Comparison of ENCODE assay signal across 1 cellular context in the genomic region with DNA sequence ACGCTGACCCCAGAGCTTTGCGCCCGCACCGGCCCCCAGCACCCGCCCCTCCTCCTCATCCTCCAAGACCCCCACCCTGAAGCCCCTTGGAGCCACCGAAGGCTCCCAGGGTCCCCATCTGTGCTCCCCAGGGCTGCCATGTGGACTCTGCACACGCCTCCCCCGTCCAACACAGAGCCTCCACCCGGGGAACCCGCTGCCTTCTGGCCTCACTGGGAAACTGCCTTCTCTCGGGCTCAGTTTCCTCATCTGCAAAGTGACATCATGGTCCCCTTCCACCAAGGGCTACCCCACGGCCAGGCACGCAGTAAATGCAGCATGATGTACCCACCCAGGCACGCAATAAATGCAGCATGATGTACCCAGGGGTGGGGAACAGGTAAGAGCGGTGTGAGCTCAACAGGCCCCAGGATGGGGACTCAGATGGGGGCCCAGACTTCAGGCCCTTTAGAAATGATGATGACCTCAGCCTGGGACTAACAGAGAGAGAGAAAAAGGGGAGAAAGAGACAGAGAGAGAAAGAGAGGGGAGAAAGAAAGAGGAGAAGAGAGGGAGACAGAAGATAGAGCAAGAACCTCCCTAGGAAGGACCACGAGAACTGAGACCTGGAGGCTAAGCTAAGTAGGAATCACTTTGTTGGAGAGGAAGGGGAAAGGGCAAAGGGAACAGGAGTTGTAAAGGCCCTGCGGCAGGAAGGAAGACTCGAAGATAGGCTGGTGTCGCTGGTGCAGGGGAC.
TF ChIP-seq lines count a peak whose summit lies in the region.

No MANE protein-coding gene starts in this region.

TF ChIP-seq in K562, 482 proteins besides CTCF, POLR2A, EP300 and RAD21 (continued from another document):
- TF ChIP-seq, protein P1, sequence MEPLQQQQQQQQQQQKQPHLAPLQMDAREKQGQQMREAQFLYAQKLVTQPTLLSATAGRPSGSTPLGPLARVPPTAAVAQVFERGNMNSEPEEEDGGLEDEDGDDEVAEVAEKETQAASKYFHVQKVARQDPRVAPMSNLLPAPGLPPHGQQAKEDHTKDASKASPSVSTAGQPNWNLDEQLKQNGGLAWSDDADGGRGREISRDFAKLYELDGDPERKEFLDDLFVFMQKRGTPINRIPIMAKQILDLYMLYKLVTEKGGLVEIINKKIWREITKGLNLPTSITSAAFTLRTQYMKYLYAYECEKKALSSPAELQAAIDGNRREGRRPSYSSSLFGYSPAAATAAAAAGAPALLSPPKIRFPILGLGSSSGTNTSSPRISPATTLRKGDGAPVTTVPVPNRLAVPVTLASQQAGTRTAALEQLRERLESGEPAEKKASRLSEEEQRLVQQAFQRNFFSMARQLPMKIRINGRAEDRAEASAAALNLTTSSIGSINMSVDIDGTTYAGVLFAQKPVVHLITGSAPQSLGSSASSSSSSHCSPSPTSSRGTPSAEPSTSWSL (CRISPR knock-in tag; IDR thresholded peaks at IDR 0.05; ENCODE audit: borderline replicate concordance): 0 out of 2 replicates have a peak, but pooled peaks have one; percentile 14
- TF ChIP-seq MYC (IDR thresholded peaks at IDR 0.05; ENCODE audit: low read depth, low read length): peak; percentile 9; the same call in 1 of the 2 replicates
- no peak for TF ChIP-seq MYC (CRISPR knock-in tag; IDR thresholded peaks at IDR 0.05; ENCODE audit: borderline replicate concordance, low read depth)
- TF ChIP-seq ELF4 (CRISPR knock-in tag; IDR thresholded peaks at IDR 0.05): peak; percentile 73
- TF ChIP-seq ZBTB7A (IDR thresholded peaks at IDR 0.05; ENCODE audit: borderline replicate concordance, control insufficient read depth, low read depth, low read length): peak; percentile 71; the same call in 1 of the 2 replicates
- TF ChIP-seq CEBPG (CRISPR knock-in tag; IDR thresholded peaks at IDR 0.05): no peak
- TF ChIP-seq CEBPG (tag; conservative IDR thresholded peaks at IDR 0.05 in 1 of 2, IDR thresholded peaks at IDR 0.05 in 1 of 2): no peak
- TF ChIP-seq SRSF3 (IDR thresholded peaks at IDR 0.05; ENCODE audit: insufficient read depth, low read length): no peak
- TF ChIP-seq, protein P2, sequence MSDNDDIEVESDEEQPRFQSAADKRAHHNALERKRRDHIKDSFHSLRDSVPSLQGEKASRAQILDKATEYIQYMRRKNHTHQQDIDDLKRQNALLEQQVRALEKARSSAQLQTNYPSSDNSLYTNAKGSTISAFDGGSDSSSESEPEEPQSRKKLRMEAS (CRISPR knock-in tag; IDR thresholded peaks at IDR 0.05): 0 out of 2 replicates have a peak, but pooled peaks have one; percentile 12
- no peak for TF ChIP-seq ZNF121 (CRISPR knock-in tag; conservative IDR thresholded peaks at IDR 0.05)
- 0 out of 2 replicates have a peak, but pooled peaks have one; percentile 30 for TF ChIP-seq ZBTB1 (CRISPR knock-in tag; IDR thresholded peaks at IDR 0.05; ENCODE audit: borderline replicate concordance, low read depth)
- TF ChIP-seq ARID2 (IDR thresholded peaks at IDR 0.05): 0 out of 2 replicates have a peak, but pooled peaks have one; percentile 3
- TF ChIP-seq, protein P3, sequence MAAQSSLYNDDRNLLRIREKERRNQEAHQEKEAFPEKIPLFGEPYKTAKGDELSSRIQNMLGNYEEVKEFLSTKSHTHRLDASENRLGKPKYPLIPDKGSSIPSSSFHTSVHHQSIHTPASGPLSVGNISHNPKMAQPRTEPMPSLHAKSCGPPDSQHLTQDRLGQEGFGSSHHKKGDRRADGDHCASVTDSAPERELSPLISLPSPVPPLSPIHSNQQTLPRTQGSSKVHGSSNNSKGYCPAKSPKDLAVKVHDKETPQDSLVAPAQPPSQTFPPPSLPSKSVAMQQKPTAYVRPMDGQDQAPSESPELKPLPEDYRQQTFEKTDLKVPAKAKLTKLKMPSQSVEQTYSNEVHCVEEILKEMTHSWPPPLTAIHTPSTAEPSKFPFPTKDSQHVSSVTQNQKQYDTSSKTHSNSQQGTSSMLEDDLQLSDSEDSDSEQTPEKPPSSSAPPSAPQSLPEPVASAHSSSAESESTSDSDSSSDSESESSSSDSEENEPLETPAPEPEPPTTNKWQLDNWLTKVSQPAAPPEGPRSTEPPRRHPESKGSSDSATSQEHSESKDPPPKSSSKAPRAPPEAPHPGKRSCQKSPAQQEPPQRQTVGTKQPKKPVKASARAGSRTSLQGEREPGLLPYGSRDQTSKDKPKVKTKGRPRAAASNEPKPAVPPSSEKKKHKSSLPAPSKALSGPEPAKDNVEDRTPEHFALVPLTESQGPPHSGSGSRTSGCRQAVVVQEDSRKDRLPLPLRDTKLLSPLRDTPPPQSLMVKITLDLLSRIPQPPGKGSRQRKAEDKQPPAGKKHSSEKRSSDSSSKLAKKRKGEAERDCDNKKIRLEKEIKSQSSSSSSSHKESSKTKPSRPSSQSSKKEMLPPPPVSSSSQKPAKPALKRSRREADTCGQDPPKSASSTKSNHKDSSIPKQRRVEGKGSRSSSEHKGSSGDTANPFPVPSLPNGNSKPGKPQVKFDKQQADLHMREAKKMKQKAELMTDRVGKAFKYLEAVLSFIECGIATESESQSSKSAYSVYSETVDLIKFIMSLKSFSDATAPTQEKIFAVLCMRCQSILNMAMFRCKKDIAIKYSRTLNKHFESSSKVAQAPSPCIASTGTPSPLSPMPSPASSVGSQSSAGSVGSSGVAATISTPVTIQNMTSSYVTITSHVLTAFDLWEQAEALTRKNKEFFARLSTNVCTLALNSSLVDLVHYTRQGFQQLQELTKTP (IDR thresholded peaks at IDR 0.05; ENCODE audit: low read depth in 1 of 2, partially characterized antibody in 2 of 2): peak in 1 of 2 experiments; percentile 21
- no peak for TF ChIP-seq SOX6 (IDR thresholded peaks at IDR 0.05)
- TF ChIP-seq SMARCA4 (IDR thresholded peaks at IDR 0.05): 0 out of 2 replicates have a peak, but pooled peaks have one; percentile 58
- TF ChIP-seq TBP (optimal IDR thresholded peaks at IDR 0.05; ENCODE audit: low read depth, low read length): peak; percentile 12
- TF ChIP-seq, protein P4, sequence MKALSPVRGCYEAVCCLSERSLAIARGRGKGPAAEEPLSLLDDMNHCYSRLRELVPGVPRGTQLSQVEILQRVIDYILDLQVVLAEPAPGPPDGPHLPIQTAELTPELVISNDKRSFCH (CRISPR knock-in tag; IDR thresholded peaks at IDR 0.05): no peak
- TF ChIP-seq, protein P4 (tag; IDR thresholded peaks at IDR 0.05): peak; percentile 33; the same call in 1 of the 2 replicates
- TF ChIP-seq FOXM1 (IDR thresholded peaks at IDR 0.05; ENCODE audit: low read depth): no peak
- 0 out of 2 replicates have a peak, but pooled peaks have one; percentile 24 for TF ChIP-seq FOXM1 (CRISPR knock-in tag; IDR thresholded peaks at IDR 0.05; ENCODE audit: low read depth)
- TF ChIP-seq SPI1 (IDR thresholded peaks at IDR 0.05; ENCODE audit: borderline replicate concordance, low read depth, low read length): 0 out of 2 replicates have a peak, but pooled peaks have one; percentile 5
TF ChIP-seq in K562: peak in this region for 52.
